16 cellular contexts compared by ENCODE assay signal in the genomic region with DNA sequence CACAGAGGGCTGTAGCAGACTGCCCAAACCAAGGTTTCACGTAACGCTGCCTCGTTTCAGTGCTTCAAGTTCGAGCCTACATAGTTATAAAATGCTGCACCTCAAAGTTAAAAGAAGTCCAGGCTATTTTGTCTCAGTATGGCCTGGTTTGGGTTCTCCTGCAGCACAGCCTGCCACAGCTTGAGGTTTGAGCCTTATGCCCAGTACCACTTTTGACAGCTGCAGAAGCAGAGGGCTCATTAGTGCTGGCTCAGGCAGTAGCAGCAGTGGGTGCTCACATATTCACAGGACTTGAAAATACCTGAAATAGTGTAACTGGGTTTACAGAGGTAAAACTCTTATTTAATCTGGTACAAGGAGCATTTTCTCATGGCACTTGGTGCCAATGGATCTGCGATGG. TPM values are rescaled to one million over a fixed set of nuclear protein-coding genes. Genes with fewer than 3 reads are reported as not detected.
DNase-seq lines count a peak whose midpoint lies in the region; ATAC-seq lines count a peak whose summit lies in the region.
"Had no signal": no experiment of that assay in that cellular context is flagged by ENCODE, and none has a peak within 500 bp of the region (broad histone marks: within the 10 kb centered on the region; RNA-seq: fewer than 3 reads in every experiment).

No MANE protein-coding gene starts in this region.

- no peaks in the 10 kb centered on the region for H3K9me3 ChIP-seq in Karpas-422 (ENCODE audit: low read length)
- H3K9me3 ChIP-seq: transverse colon had no signal

- H3K4me2 ChIP-seq in Karpas-422 (ENCODE audit: low read depth, low read length, poor library complexity, severe bottlenecking): no peak overlapping the region

- no peaks in the 10 kb centered on the region for H3K9me3 Mint-ChIP-seq in stimulated activated naive B cell treated with anti-CD40 and anti-IgM and Interleukin-4, amounts not matched to agents 10 μg/mL and 1 μg/mL and 100 μg/mL, for 72 hours
- H3K9me3 Mint-ChIP-seq: activated T-cell treated with anti-CD3 and anti-CD28 coated beads, Interleukin-2, amount 50 U/mL, for 4 hours; CD8-positive, alpha-beta T cell had no signal

- no peak overlapping the region for H3K4me3 ChIP-seq in Karpas-422 (ENCODE audit: low read length)
- H3K4me3 ChIP-seq: transverse colon had no signal

- H3K9me2 ChIP-seq in Karpas-422 (replicated peaks; ENCODE audit: insufficient read depth, low read length): no peaks in the 10 kb centered on the region

- ATAC-seq in HG02588 (IDR thresholded peaks at IDR 0.05; ENCODE audit: unreplicated experiment) (peak; percentile 26), HG03354 (IDR thresholded peaks at IDR 0.05; ENCODE audit: poor library complexity, severe bottlenecking, unreplicated experiment) (peak; percentile 53)
- ATAC-seq in stimulated activated naive B cell treated with anti-CD40 and anti-IgM and Interleukin-4, amounts not matched to agents 10 μg/mL and 1 μg/mL and 100 μg/mL, for 72 hours (replicated peaks): peak; percentile 52 to 55
- ATAC-seq: activated T-cell treated with anti-CD3 and anti-CD28 coated beads, Interleukin-2, amount 50 U/mL, for 4 hours; CD8-positive, alpha-beta T cell had no signal

- DNase-seq in NCI-H1694 (lab: John Stamatoyannopoulos, UW) (peak; percentile 1), NCI-H1694 treated with DMSO at 0.1 percent for 48 hours (lab: John Stamatoyannopoulos, UW) (no peak), Karpas-422 (no peak), NCI-H2029 (lab: John Stamatoyannopoulos, UW) (no peak), hippocampal formation (lab: John Stamatoyannopoulos, UW) (no peak)
- DNase-seq in stimulated activated naive B cell treated with anti-CD40 and anti-IgM and Interleukin-4, amounts not matched to agents 10 μg/mL and 1 μg/mL and 100 μg/mL, for 72 hours: no peak
- DNase-seq: 8988T; activated CD4-positive, CD25-positive, alpha-beta regulatory T cell treated with anti-CD3 and anti-CD28 coated beads, Interleukin-2, amount 50 U/mL, for 72 hours; activated T-cell treated with anti-CD3 and anti-CD28 coated beads, Interleukin-2, amount 50 U/mL, for 4 hours; CD8-positive, alpha-beta T cell; mesendoderm; occipital lobe; transverse colon had no signal

- no peak overlapping the region for H2AFZ ChIP-seq in Karpas-422 (ENCODE audit: low read length)

- H3K36me3 ChIP-seq in Karpas-422 (ENCODE audit: insufficient read depth, low read length): no peaks in the 10 kb centered on the region
- H3K36me3 ChIP-seq: transverse colon had no signal

- H3K27me3 Mint-ChIP-seq in stimulated activated naive B cell treated with anti-CD40 and anti-IgM and Interleukin-4, amounts not matched to agents 10 μg/mL and 1 μg/mL and 100 μg/mL, for 72 hours: peaks cover 28 to 48% of the 10 kb centered on the region in 2 donors

- H3K27me3 ChIP-seq in Karpas-422 (ENCODE audit: low read length): no peaks in the 10 kb centered on the region
- H3K27me3 ChIP-seq: transverse colon had no signal

- H3K79me2 ChIP-seq in Karpas-422 (ENCODE audit: low read length): no peaks in the 10 kb centered on the region

- no peaks in the 10 kb centered on the region for H3K4me1 ChIP-seq in Karpas-422 (ENCODE audit: low read length)

- H3K4me3 Mint-ChIP-seq in stimulated activated naive B cell treated with anti-CD40 and anti-IgM and Interleukin-4, amounts not matched to agents 10 μg/mL and 1 μg/mL and 100 μg/mL, for 72 hours: no peak overlapping the region
- H3K4me3 Mint-ChIP-seq: activated T-cell treated with anti-CD3 and anti-CD28 coated beads, Interleukin-2, amount 50 U/mL, for 4 hours; CD8-positive, alpha-beta T cell had no signal

- no peaks in the 10 kb centered on the region for H3K36me3 Mint-ChIP-seq in stimulated activated naive B cell treated with anti-CD40 and anti-IgM and Interleukin-4, amounts not matched to agents 10 μg/mL and 1 μg/mL and 100 μg/mL, for 72 hours
- H3K36me3 Mint-ChIP-seq: CD8-positive, alpha-beta T cell had no signal

- no peak overlapping the region for H3K9ac ChIP-seq in Karpas-422 (ENCODE audit: low read length)

- H3K27ac Mint-ChIP-seq in stimulated activated naive B cell treated with anti-CD40 and anti-IgM and Interleukin-4, amounts not matched to agents 10 μg/mL and 1 μg/mL and 100 μg/mL, for 72 hours: no peak overlapping the region
- H3K27ac Mint-ChIP-seq: CD8-positive, alpha-beta T cell had no signal

- no peak overlapping the region for H3K27ac ChIP-seq in Karpas-422 (ENCODE audit: low read length)

- H3K4me1 Mint-ChIP-seq in stimulated activated naive B cell treated with anti-CD40 and anti-IgM and Interleukin-4, amounts not matched to agents 10 μg/mL and 1 μg/mL and 100 μg/mL, for 72 hours: peaks cover 5 to 10% of the 10 kb centered on the region in 2 donors

- no peaks in the 10 kb centered on the region for H4K20me1 ChIP-seq in Karpas-422 (ENCODE audit: insufficient read depth, low read depth, low read length)

RNA-seq across cellular contexts. Expression of a gene that starts 15.3 kb away (rescaled TPM):
- total RNA-seq in Karpas-422 (2014; rRNA removed; shearing (Covaris generic); ENCODE audit: low replicate concordance): not detected in 2 replicates
- total RNA-seq: activated T-cell treated with anti-CD3 and anti-CD28 coated beads, Interleukin-2, amount 50 U/mL, for 4 hours; CD8-positive, alpha-beta T cell; M059J; occipital lobe; transverse colon had no signal

RNA-seq across cellular contexts. Expression of a gene that starts 20.2 kb away (rescaled TPM):
- not detected in 2 replicates for total RNA-seq in Karpas-422 (2014; rRNA removed; shearing (Covaris generic); ENCODE audit: low replicate concordance)
- total RNA-seq: CD8-positive, alpha-beta T cell had no signal

RNA-seq across cellular contexts. Expression of a gene that starts 50.6 kb away (rescaled TPM):
- total RNA-seq in Karpas-422 (2014; rRNA removed; shearing (Covaris generic); ENCODE audit: low replicate concordance): not detected in 2 replicates
- total RNA-seq: CD8-positive, alpha-beta T cell; occipital lobe had no signal
